Comparison of ENCODE assay signal across 9 cellular contexts in the genomic region with DNA sequence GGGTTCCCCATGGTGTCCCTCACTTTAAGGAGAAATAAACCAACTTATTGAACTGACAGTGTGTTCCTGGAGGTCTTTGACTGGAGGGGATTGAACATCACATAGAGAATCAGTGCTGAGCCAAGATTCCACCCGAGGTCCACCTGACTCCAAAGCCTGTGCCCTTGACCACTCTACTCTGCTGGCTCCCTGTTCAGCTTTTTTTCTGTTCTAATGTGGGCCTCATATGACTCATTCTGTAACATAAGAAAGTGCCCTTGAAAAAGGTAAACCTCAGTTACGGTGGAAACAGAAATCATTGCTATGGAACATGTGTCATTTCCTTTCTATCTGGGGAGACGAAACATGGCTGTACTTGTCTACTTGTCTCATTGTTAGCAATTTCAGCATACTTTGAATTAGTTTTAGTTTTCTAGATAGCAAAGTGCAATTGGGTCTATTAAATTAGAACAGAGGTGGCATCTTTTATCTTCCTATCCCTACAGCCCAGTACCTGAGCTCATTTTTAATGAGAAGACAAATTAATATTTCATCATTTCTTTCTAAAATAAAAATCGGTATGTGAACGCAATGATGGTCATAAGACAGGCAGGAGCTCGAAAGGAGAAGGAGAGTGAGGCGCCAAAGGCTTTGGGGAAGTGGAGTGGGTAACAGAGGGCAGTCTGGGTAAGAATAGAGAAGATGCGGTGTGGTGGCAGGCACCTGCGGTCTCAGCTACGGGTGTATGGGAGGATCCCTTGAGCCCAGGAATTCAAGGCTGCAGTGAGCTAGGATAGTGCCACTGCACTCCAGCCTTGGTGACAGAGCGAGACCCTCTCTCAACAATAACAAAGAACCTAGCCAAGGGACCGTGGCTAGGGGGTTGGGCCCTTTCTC. TPM values are rescaled to one million over a fixed set of nuclear protein-coding genes. Genes with fewer than 3 reads are reported as not detected.
DNase-seq lines count a peak whose midpoint lies in the region; ATAC-seq and TF ChIP-seq lines count a peak whose summit lies in the region.
"Had no signal": no experiment of that assay in that cellular context is flagged by ENCODE, and none has a peak within 500 bp of the region (broad histone marks: within the 10 kb centered on the region; RNA-seq: fewer than 3 reads in every experiment).

No MANE protein-coding gene starts in this region.

- H3K4me2 ChIP-seq in PC-9, result peak overlapping the region; percentile 85; the same call in 1 of the 2 replicates

- no peaks in the 10 kb centered on the region for H4K20me1 ChIP-seq in PC-9 (ENCODE audit: insufficient read depth)

- H3K27ac Mint-ChIP-seq in stimulated activated naive B cell treated with anti-CD40 and anti-IgM and Interleukin-4, amounts not matched to agents 10 μg/mL and 1 μg/mL and 100 μg/mL, for 72 hours, result peak overlapping the region; percentile 38

- DNase-seq in left ventricle myocardium inferior (no peak), right cardiac atrium (no peak), PC-9 (no peak), epithelial cell of proximal tubule (ENCODE audit: low read depth) (no peak), NCI-H1048 (lab: John Stamatoyannopoulos, UW) (no peak), DMS153 treated with DMSO at 0.1 percent for 48 hours (lab: John Stamatoyannopoulos, UW; ENCODE audit: unreplicated experiment) (no peak)
- no peak for DNase-seq in stimulated activated naive B cell treated with anti-CD40 and anti-IgM and Interleukin-4, amounts not matched to agents 10 μg/mL and 1 μg/mL and 100 μg/mL, for 72 hours

- H3K9me3 ChIP-seq in left ventricle myocardium inferior (replicated peaks) (no peaks in the 10 kb centered on the region), right cardiac atrium (ENCODE audit: control insufficient read depth, low read length) (no peaks in the 10 kb centered on the region), PC-9 (ENCODE audit: insufficient read depth, low read depth) (no peaks in the 10 kb centered on the region)

- H3F3A ChIP-seq in PC-9 (ENCODE audit: insufficient read depth, low read depth), result no peaks in the 10 kb centered on the region; the same call in 1 of the 2 replicates

- H3K27me3 ChIP-seq in left ventricle myocardium inferior (ENCODE audit: low read depth) (no peaks in the 10 kb centered on the region), right cardiac atrium (ENCODE audit: control insufficient read depth, insufficient read depth) (no peaks in the 10 kb centered on the region), PC-9 (ENCODE audit: insufficient read depth, low read depth) (no peaks in the 10 kb centered on the region)

- peak overlapping the region; percentile 83 for H3K4me3 ChIP-seq in left ventricle myocardium inferior
- H3K4me3 ChIP-seq in right cardiac atrium (ENCODE audit: low read length), result no peak overlapping the region
- no peak overlapping the region for H3K4me3 ChIP-seq in PC-9
- peak overlapping the region; percentile 72 for H3K4me3 ChIP-seq in epithelial cell of proximal tubule (ENCODE audit: low read depth, low read length)

- no peaks in the 10 kb centered on the region for H3K9me3 Mint-ChIP-seq in stimulated activated naive B cell treated with anti-CD40 and anti-IgM and Interleukin-4, amounts not matched to agents 10 μg/mL and 1 μg/mL and 100 μg/mL, for 72 hours
- H3K9me3 Mint-ChIP-seq: dendritic cell treated with granulocyte-macrophage colony-stimulating factor and Interleukin-4, amounts not matched to agents 40 ng/mL and 50 ng/mL, for 4 days had no signal

- CTCF ChIA-PET in PC-9 (lab: Charles Lee), result no interaction called here

- intact Hi-C loops in left ventricle myocardium inferior (cut with micrococcal nuclease) (no loop called here), right cardiac atrium (cut with DNase I) (no loop called here), PC-9 (cut with micrococcal nuclease; ENCODE audit: unreplicated experiment) (loop anchor here (2.0 kb wide), 1 partner anchor 337 kb away; no protein-coding TSS in a partner anchor)

- no TSS peak for BruUV-seq in PC-9 (replicated peaks; lab: Mats Ljungman, UMichigan)

- H3K36me3 Mint-ChIP-seq in stimulated activated naive B cell treated with anti-CD40 and anti-IgM and Interleukin-4, amounts not matched to agents 10 μg/mL and 1 μg/mL and 100 μg/mL, for 72 hours, result no peaks in the 10 kb centered on the region

- no peaks in the 10 kb centered on the region for H3K9me2 ChIP-seq in PC-9 (ENCODE audit: insufficient read depth)

- TF ChIP-seq CTCF in left ventricle myocardium inferior (IDR thresholded peaks at IDR 0.05; ENCODE audit: borderline replicate concordance) (no peak), PC-9 (conservative IDR thresholded peaks at IDR 0.05) (no peak), epithelial cell of proximal tubule (conservative IDR thresholded peaks at IDR 0.05; ENCODE audit: low read depth, low read length) (no peak)

- H3K4me1 ChIP-seq in left ventricle myocardium inferior, result peaks cover 24% of the 10 kb centered on the region
- H3K4me1 ChIP-seq in right cardiac atrium (ENCODE audit: control insufficient read depth, insufficient read depth, low read length), result peaks cover 3% of the 10 kb centered on the region
- H3K4me1 ChIP-seq in PC-9 (replicated peaks; ENCODE audit: insufficient read depth), result peaks cover 15% of the 10 kb centered on the region

- no peaks in the 10 kb centered on the region for H3K36me3 ChIP-seq in left ventricle myocardium inferior
- no peaks in the 10 kb centered on the region for H3K36me3 ChIP-seq in PC-9 (ENCODE audit: low read depth)

- ATAC-seq in right cardiac atrium (no peak), HG02885 (IDR thresholded peaks at IDR 0.05; ENCODE audit: poor library complexity, unreplicated experiment) (peak; percentile 67)
- ATAC-seq in stimulated activated naive B cell treated with anti-CD40 and anti-IgM and Interleukin-4, amounts not matched to agents 10 μg/mL and 1 μg/mL and 100 μg/mL, for 72 hours (replicated peaks), result peak; percentile 64 to 75

- 91% methylated on average over 12 of the region's 12 CpGs for WGBS in right cardiac atrium

- peaks cover 23 to 48% of the 10 kb centered on the region in 2 donors for H3K27me3 Mint-ChIP-seq in stimulated activated naive B cell treated with anti-CD40 and anti-IgM and Interleukin-4, amounts not matched to agents 10 μg/mL and 1 μg/mL and 100 μg/mL, for 72 hours

- H3K4me1 Mint-ChIP-seq in stimulated activated naive B cell treated with anti-CD40 and anti-IgM and Interleukin-4, amounts not matched to agents 10 μg/mL and 1 μg/mL and 100 μg/mL, for 72 hours, result peaks cover 20 to 26% of the 10 kb centered on the region in 2 donors

- POLR2A ChIA-PET in PC-9 (lab: Charles Lee; ENCODE audit: unreplicated experiment), result no interaction called here

- no peaks in the 10 kb centered on the region for H3K79me2 ChIP-seq in PC-9 (ENCODE audit: low read depth)

- H3K4me3 Mint-ChIP-seq in stimulated activated naive B cell treated with anti-CD40 and anti-IgM and Interleukin-4, amounts not matched to agents 10 μg/mL and 1 μg/mL and 100 μg/mL, for 72 hours, result peak overlapping the region; percentile 90 to 98

- H3K27ac ChIP-seq in left ventricle myocardium inferior (replicated peaks) (peak overlapping the region; percentile 86), right cardiac atrium (ENCODE audit: low read length) (no peak overlapping the region), PC-9 (no peak overlapping the region)

- no peak overlapping the region for H2AFZ ChIP-seq in PC-9

RNA-seq across cellular contexts. Expression of gene GSDME, which starts 1.5 kb away (rescaled TPM):
- 5.6 TPM for total RNA-seq in left ventricle myocardium inferior
- total RNA-seq in right cardiac atrium, result 1 to 10 TPM; 5.1 to 9.9 (median 6.4) TPM
- 4.9 TPM for polyA plus RNA-seq in right cardiac atrium
- 11.5 and 15.1 TPM in 2 replicates for total RNA-seq in PC-9 (2021)
- total RNA-seq in epithelial cell of proximal tubule, result 42.8 and 73.6 TPM in 2 replicates

Comparison
In these comparisons a context has a peak if more than half of its experiments do, and no peak if none do; other contexts are left out.
1. H3K4me3 ChIP-seq: peak in left ventricle myocardium inferior (single experiment) and epithelial cell of proximal tubule (single experiment); none in right cardiac atrium (single experiment) and PC-9 (single experiment).
2. ATAC-seq: peak in HG02885 (single experiment) and stimulated activated naive B cell treated with anti-CD40 and anti-IgM and Interleukin-4, amounts not matched to agents 10 μg/mL and 1 μg/mL and 100 μg/mL, for 72 hours (2 of 2); none in right cardiac atrium (0 of 2).